8 cellular contexts compared by ENCODE assay signal in genomic region chr11:75280227-75280671, GRCh38. TPM values are rescaled to one million over a fixed set of nuclear protein-coding genes. Genes with fewer than 3 reads are reported as not detected.
A peak's percentile ranks its signal among the peaks of the same experiment; 100 is the strongest.
DNase-seq lines count a peak whose midpoint lies in the region; ATAC-seq and TF ChIP-seq lines count a peak whose summit lies in the region.

No MANE protein-coding gene starts in this region.

- H3K4me1 ChIP-seq in lower lobe of right lung: peaks cover 44% of the 10 kb centered on the region

- peaks cover 51% of the 10 kb centered on the region for H3K4me1 Mint-ChIP-seq in CD4-positive, alpha-beta T cell (ENCODE audit: low read depth)
- peaks cover 24% of the 10 kb centered on the region for H3K4me1 Mint-ChIP-seq in activated CD4-positive, alpha-beta memory T cell treated with anti-CD3 and anti-CD28 coated beads, Interleukin-2, amount 10 ng/mL, durations not matched to agents 7 days and 5 days

- peak overlapping the region; percentile 62 for H3K4me3 Mint-ChIP-seq in CD4-positive, alpha-beta T cell
- H3K4me3 Mint-ChIP-seq in activated CD4-positive, alpha-beta memory T cell treated with anti-CD3 and anti-CD28 coated beads, Interleukin-2, amount 10 ng/mL, durations not matched to agents 7 days and 5 days: no peak overlapping the region

- H3K9me3 Mint-ChIP-seq in CD4-positive, alpha-beta T cell: no peaks in the 10 kb centered on the region
- no peaks in the 10 kb centered on the region for H3K9me3 Mint-ChIP-seq in activated CD4-positive, alpha-beta memory T cell treated with anti-CD3 and anti-CD28 coated beads, Interleukin-2, amount 10 ng/mL, durations not matched to agents 7 days and 5 days

- H3K36me3 Mint-ChIP-seq in CD4-positive, alpha-beta T cell (ENCODE audit: low read depth): peaks cover 81% of the 10 kb centered on the region
- H3K36me3 Mint-ChIP-seq in activated CD4-positive, alpha-beta memory T cell treated with anti-CD3 and anti-CD28 coated beads, Interleukin-2, amount 10 ng/mL, durations not matched to agents 7 days and 5 days (ENCODE audit: low read depth): peaks cover 6% of the 10 kb centered on the region

- POLR2A ChIA-PET in CD4-positive, alpha-beta T cell (lab: Charles Lee): interaction anchor here (0.6 to 6.1 kb wide), 11 partner anchors 9 to 140 kb away, joined by 3 to 66 read pairs (median 4); partner anchors contain the start of gene ARRB1
- POLR2A ChIA-PET in activated CD4-positive, alpha-beta memory T cell treated with anti-CD3 and anti-CD28 coated beads, Interleukin-2, amount 10 ng/mL, durations not matched to agents 7 days and 5 days (lab: Charles Lee): interaction anchor here (0.8 to 1.9 kb wide), 7 partner anchors 9 to 120 kb away, joined by 3 to 9 read pairs (median 3); no protein-coding TSS in a partner anchor

- H3K9me3 ChIP-seq in CD4-positive, alpha-beta T cell (ENCODE audit: control insufficient read depth, low read length): no peaks in the 10 kb centered on the region
- no peaks in the 10 kb centered on the region for H3K9me3 ChIP-seq in lower lobe of right lung

- ATAC-seq in CD4-positive, alpha-beta T cell (ENCODE audit: poor library complexity): peak; percentile 51
- peak; percentile 60 for ATAC-seq in HG02678 (IDR thresholded peaks at IDR 0.05; ENCODE audit: unreplicated experiment)
- peak; percentile 77 to 86 for ATAC-seq in lower lobe of right lung
- no peak for ATAC-seq in GM18519 (IDR thresholded peaks at IDR 0.05; ENCODE audit: low FRiP score, unreplicated experiment)

- H3K27ac Mint-ChIP-seq in CD4-positive, alpha-beta T cell: peak overlapping the region; percentile 87
- no peak overlapping the region for H3K27ac Mint-ChIP-seq in activated CD4-positive, alpha-beta memory T cell treated with anti-CD3 and anti-CD28 coated beads, Interleukin-2, amount 10 ng/mL, durations not matched to agents 7 days and 5 days

- peak; percentile 95 for TF ChIP-seq CTCF in CD4-positive, alpha-beta T cell (IDR thresholded peaks at IDR 0.05)
- peak; percentile 97 to 100 (median 99) for TF ChIP-seq CTCF in dorsolateral prefrontal cortex (IDR thresholded peaks at IDR 0.05 in 54 of 56, conservative IDR thresholded peaks at IDR 0.05 in 2 of 56; ENCODE audit: low read depth in 1 of 56, partially characterized antibody in 56 of 56)
- peak; percentile 96 for TF ChIP-seq CTCF in lower lobe of right lung (IDR thresholded peaks at IDR 0.05)

- peak; percentile 62 to 77 (median 72) for DNase-seq in CD4-positive, alpha-beta T cell
- peak; percentile 82 for DNase-seq in NCI-H69 (lab: John Stamatoyannopoulos, UW)
- DNase-seq in activated CD4-positive, alpha-beta memory T cell treated with anti-CD3 and anti-CD28 coated beads, Interleukin-2, amount 10 ng/mL, durations not matched to agents 7 days and 5 days: peak; percentile 82
- peak; percentile 76 to 90 (median 86) for DNase-seq in dorsolateral prefrontal cortex
- DNase-seq in lower lobe of right lung: peak; percentile 75
- peak; percentile 52 to 60 (median 53) for DNase-seq in stimulated activated CD4-positive, alpha-beta T cell treated with anti-CD3 and anti-CD28 coated beads, TNF-alpha, amount 100 ng/mL, for 4 hours (ENCODE audit: low read depth in 3 of 3)

- no peak overlapping the region for H3K27ac ChIP-seq in CD4-positive, alpha-beta T cell (ENCODE audit: low read depth, low read length)
- H3K27ac ChIP-seq in dorsolateral prefrontal cortex (peak overlapping the region in 57 of 59 donors; percentile 28 to 87 (median 76)), lower lobe of right lung (peak overlapping the region; percentile 58)

- peaks cover 99% of the 10 kb centered on the region for H3K36me3 ChIP-seq in lower lobe of right lung

- intact Hi-C loops in CD4-positive, alpha-beta T cell (cut with DNase I, micrococcal nuclease): loop anchor here (1.0 to 2.0 kb wide), 3 partner anchors 49 to 104 kb away; no protein-coding TSS in a partner anchor
- intact Hi-C loops in dorsolateral prefrontal cortex (cut with DNase I): loop anchor here (1.0 to 10.0 kb wide), 3 partner anchors 55 to 252 kb away; no protein-coding TSS in a partner anchor
- intact Hi-C loops in lower lobe of right lung (cut with DNase I): loop anchor here (10.0 kb wide), 1 partner anchor 105 kb away; no protein-coding TSS in a partner anchor

- CTCF ChIA-PET in CD4-positive, alpha-beta T cell (lab: Charles Lee): interaction anchor here (0.6 to 2.7 kb wide), 21 partner anchors 10 to 253 kb away, joined by 3 to 49 read pairs (median 4); no protein-coding TSS in a partner anchor
- CTCF ChIA-PET in activated CD4-positive, alpha-beta memory T cell treated with anti-CD3 and anti-CD28 coated beads, Interleukin-2, amount 10 ng/mL, durations not matched to agents 7 days and 5 days (lab: Charles Lee): interaction anchor here (0.6 to 9.9 kb wide), 33 partner anchors 9 to 253 kb away, joined by 3 to 339 read pairs (median 5); no protein-coding TSS in a partner anchor

- H3K4me3 ChIP-seq in dorsolateral prefrontal cortex (no peak overlapping the region), lower lobe of right lung (no peak overlapping the region)

- no peaks in the 10 kb centered on the region for H3K27me3 ChIP-seq in CD4-positive, alpha-beta T cell (ENCODE audit: control insufficient read depth, insufficient read depth, low read length)
- H3K27me3 ChIP-seq in dorsolateral prefrontal cortex (no peaks in the 10 kb centered on the region), lower lobe of right lung (ENCODE audit: low read depth) (no peaks in the 10 kb centered on the region)

- no peaks in the 10 kb centered on the region for H3K27me3 Mint-ChIP-seq in CD4-positive, alpha-beta T cell
- no peaks in the 10 kb centered on the region for H3K27me3 Mint-ChIP-seq in activated CD4-positive, alpha-beta memory T cell treated with anti-CD3 and anti-CD28 coated beads, Interleukin-2, amount 10 ng/mL, durations not matched to agents 7 days and 5 days

RNA-seq across cellular contexts. Expression of gene TPBGL, which starts 39.7 kb away (rescaled TPM):
- total RNA-seq in CD4-positive, alpha-beta T cell: under 1 TPM; 0.78 to 0.80 TPM
- under 1 TPM; 0.28 to 0.38 TPM for total RNA-seq in activated CD4-positive, alpha-beta memory T cell treated with anti-CD3 and anti-CD28 coated beads, Interleukin-2, amount 10 ng/mL, durations not matched to agents 7 days and 5 days
- total RNA-seq in dorsolateral prefrontal cortex (1 to 10 TPM in 115 of 120 experiments, under 1 TPM in 5; 0.54 to 5.1 (median 2.3) TPM), lower lobe of right lung (0.47 TPM)
